6 cellular contexts compared by ENCODE assay signal in the genomic region with DNA sequence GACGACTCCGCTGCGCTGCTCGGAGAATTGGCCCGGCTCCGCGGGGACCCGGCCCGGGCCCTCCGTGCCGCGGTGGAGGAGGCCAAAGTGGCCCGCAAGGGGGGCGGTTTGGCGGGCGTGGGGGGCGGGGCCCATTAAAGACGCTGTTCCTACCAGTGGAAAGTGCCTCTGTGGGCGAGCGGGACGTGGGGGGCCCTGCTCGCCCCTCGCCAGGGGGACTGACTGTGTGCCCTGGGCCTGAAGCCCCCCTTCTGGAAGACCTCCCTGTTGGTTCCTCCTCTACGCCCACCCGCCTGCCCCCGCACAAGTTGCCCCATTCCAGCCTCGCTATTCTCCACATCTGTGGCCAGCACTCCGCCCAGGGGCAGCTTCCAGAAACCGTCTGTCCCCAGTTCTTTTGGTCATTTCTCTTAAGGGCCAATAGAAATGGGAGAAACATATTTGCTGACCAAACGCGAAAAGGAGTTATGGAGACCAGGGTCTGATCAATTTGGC. TPM values are rescaled to one million over a fixed set of nuclear protein-coding genes. Genes with fewer than 3 reads are reported as not detected.
DNase-seq lines count a peak whose midpoint lies in the region; ATAC-seq, FAIRE-seq and TF ChIP-seq lines count a peak whose summit lies in the region.

No MANE protein-coding gene starts in this region.

- peaks cover 0 to 16% (median 0%) of the 10 kb centered on the region in 5 donors for H3K36me3 Mint-ChIP-seq in naive thymus-derived CD4-positive, alpha-beta T cell

- H3K4me2 ChIP-seq in DND-41 (ENCODE audit: insufficient read depth, low read length) = peak overlapping the region; percentile 39

- POLR2A ChIA-PET in naive thymus-derived CD4-positive, alpha-beta T cell (lab: Charles Lee) = interaction anchor here (0.9 to 5.3 kb wide), 28 partner anchors 9 to 249 kb away, joined by 3 to 116 read pairs (median 12); partner anchors contain the start of genes ACAP1, ATP1B2, CHRNB1 and GPS2

- peaks cover 15% of the 10 kb centered on the region for H3K79me2 ChIP-seq in DND-41 (ENCODE audit: insufficient read depth, low read length)

- H4K20me1 ChIP-seq in DND-41 (ENCODE audit: insufficient read depth, low read length) = no peaks in the 10 kb centered on the region

- H3K9me3 ChIP-seq in DND-41 (ENCODE audit: insufficient read depth, low read length, severe bottlenecking) = no peaks in the 10 kb centered on the region
- H3K9me3 ChIP-seq in ascending aorta = no peaks in the 10 kb centered on the region
- no peaks in the 10 kb centered on the region for H3K9me3 ChIP-seq in naive thymus-derived CD4-positive, alpha-beta T cell (ENCODE audit: control insufficient read depth in 2 of 3, low read length in 3 of 3)

- peak overlapping the region; percentile 76 to 96 (median 88) for H3K4me3 Mint-ChIP-seq in naive thymus-derived CD4-positive, alpha-beta T cell

- H3K36me3 ChIP-seq in DND-41 (ENCODE audit: insufficient read depth, low read length) (peaks cover 4% of the 10 kb centered on the region; the same call in 1 of the 2 replicates), ascending aorta (no peaks in the 10 kb centered on the region)
- H3K36me3 ChIP-seq in naive thymus-derived CD4-positive, alpha-beta T cell (ENCODE audit: control insufficient read depth in 2 of 3, insufficient read depth in 3 of 3, low read length in 3 of 3) = no peaks in the 10 kb centered on the region

- H3K9me3 Mint-ChIP-seq in naive thymus-derived CD4-positive, alpha-beta T cell = peaks cover 0 to 3% (median 0%) of the 10 kb centered on the region in 11 donors

- H3K27me3 ChIP-seq in DND-41 (ENCODE audit: insufficient read depth, low read length, poor library complexity) (no peaks in the 10 kb centered on the region), ascending aorta (peaks cover 14% of the 10 kb centered on the region)
- H3K27me3 ChIP-seq in naive thymus-derived CD4-positive, alpha-beta T cell (ENCODE audit: control insufficient read depth in 2 of 2, insufficient read depth in 2 of 2, low read length in 2 of 2) = peaks cover 12 to 17% of the 10 kb centered on the region in 2 donors

- intact Hi-C loops in ascending aorta (cut with DNase I) = loop anchor here (1.0 to 2.0 kb wide), 3 partner anchors 17 to 123 kb away; partner anchors contain the start of genes POLR2A and SENP3
- intact Hi-C loops in naive thymus-derived CD4-positive, alpha-beta T cell (cut with micrococcal nuclease) = loop anchor here (1.0 to 10.0 kb wide), 8 partner anchors 41 to 423 kb away; partner anchors contain the start of genes CTDNEP1 (in 1 of the 2), ELP5 (in 1 of the 2), RNASEK (in 1 of the 2) and SENP3 (in 1 of the 2)

- ATAC-seq in DND-41 (ENCODE audit: insufficient read depth, low read depth) = no peak
- no peak for ATAC-seq in naive thymus-derived CD4-positive, alpha-beta T cell

- H3K4me1 ChIP-seq in DND-41 (ENCODE audit: insufficient read depth, low read length) (peaks cover 17% of the 10 kb centered on the region), ascending aorta (peaks cover 18 to 36% of the 10 kb centered on the region in 2 donors)
- peaks cover 16 to 47% of the 10 kb centered on the region in 2 donors for H3K4me1 ChIP-seq in naive thymus-derived CD4-positive, alpha-beta T cell (ENCODE audit: control insufficient read depth in 2 of 2, insufficient read depth in 2 of 2, low read length in 2 of 2)

- H3K27me3 Mint-ChIP-seq in naive thymus-derived CD4-positive, alpha-beta T cell = peaks cover 25 to 35% (median 31%) of the 10 kb centered on the region in 5 donors

- DNase-seq in DND-41 (no peak), ascending aorta (ENCODE audit: low spot score in 2 of 2) (no peak), activated gamma-delta T cell (lab: John Stamatoyannopoulos, UW) (no peak), HTR-8/SVneo (ENCODE audit: insufficient read length, low spot score) (no peak), GDM1 (lab: John Stamatoyannopoulos, UW) (no peak)
- peak in 1 of 9 donors; percentile 16 for DNase-seq in naive thymus-derived CD4-positive, alpha-beta T cell

- H3K4me3 ChIP-seq in DND-41 (ENCODE audit: low read depth in 1 of 2, low read length in 2 of 2) = no peak overlapping the region
- H3K4me3 ChIP-seq in ascending aorta = peak overlapping the region; percentile 45 to 69
- H3K4me3 ChIP-seq in naive thymus-derived CD4-positive, alpha-beta T cell (ENCODE audit: low read length) = peak overlapping the region; percentile 27

- H3K27ac ChIP-seq in DND-41 (ENCODE audit: low read length) = no peak overlapping the region
- peak overlapping the region in 1 of 2 donors; percentile 45 for H3K27ac ChIP-seq in ascending aorta
- H3K27ac ChIP-seq in naive thymus-derived CD4-positive, alpha-beta T cell (ENCODE audit: low read depth, low read length) = peak overlapping the region; percentile 27

- CTCF ChIA-PET in naive thymus-derived CD4-positive, alpha-beta T cell (lab: Charles Lee) = interaction anchor here (0.9 to 5.2 kb wide), 22 partner anchors 8 to 249 kb away, joined by 3 to 67 read pairs (median 8); partner anchors contain the start of genes ACAP1, KCTD11, MPDU1 and NEURL4

- H3K27ac Mint-ChIP-seq in naive thymus-derived CD4-positive, alpha-beta T cell = peak overlapping the region in 5 of 9 donors; percentile 76 to 84 (median 83)

- H3K4me1 Mint-ChIP-seq in naive thymus-derived CD4-positive, alpha-beta T cell = peaks cover 28 to 47% (median 39%) of the 10 kb centered on the region in 7 donors

- TF ChIP-seq CTCF in DND-41 (IDR thresholded peaks at IDR 0.05; ENCODE audit: borderline replicate concordance, extremely low read depth, low read length, poor library complexity, severe bottlenecking) (no peak), ascending aorta (IDR thresholded peaks at IDR 0.05) (no peak)

- H2AFZ ChIP-seq in DND-41 (ENCODE audit: low read depth, low read length) = no peak overlapping the region

- no peak overlapping the region for H3K9ac ChIP-seq in DND-41 (ENCODE audit: low read depth, low read length)

- FAIRE-seq in HTR-8/SVneo (lab: Jason Lieb, UNC) = no peak

RNA-seq across cellular contexts. Expression of gene FGF11, which starts 1.9 kb away (rescaled TPM):
- 0.32 TPM for total RNA-seq in ascending aorta
- 10 to 100 TPM in 1 of 5 experiments, 1 to 10 TPM in 4; 2.8 to 39.7 (median 3.4) TPM for total RNA-seq in naive thymus-derived CD4-positive, alpha-beta T cell
- under 1 TPM in 1 of 2 donors, not detected in 1; 0.09 TPM for polyA plus RNA-seq in naive thymus-derived CD4-positive, alpha-beta T cell

RNA-seq across cellular contexts. Expression of gene TMEM102, which starts 2.2 kb away (rescaled TPM):
- 20.4 TPM for total RNA-seq in ascending aorta
- total RNA-seq in naive thymus-derived CD4-positive, alpha-beta T cell = 10 to 100 TPM in 3 of 5 experiments, 1 to 10 TPM in 2; 8.2 to 19.1 (median 16.5) TPM
- 10 to 100 TPM in 1 of 2 donors, 1 to 10 TPM in 1; 8.5 to 26.1 TPM for polyA plus RNA-seq in naive thymus-derived CD4-positive, alpha-beta T cell

RNA-seq across cellular contexts. Expression of gene CHRNB1, which starts 7.4 kb away (rescaled TPM):
- 5.0 TPM for total RNA-seq in ascending aorta
- 10 to 100 TPM in 1 of 5 experiments, 1 to 10 TPM in 4; 6.0 to 14.6 (median 7.2) TPM for total RNA-seq in naive thymus-derived CD4-positive, alpha-beta T cell
- polyA plus RNA-seq in naive thymus-derived CD4-positive, alpha-beta T cell = 10 to 100 TPM; 14.9 to 24.8 TPM

RNA-seq across cellular contexts. Expression of gene SPEM3, which starts 8.8 kb away (rescaled TPM):
- total RNA-seq in ascending aorta = not detected
- not detected for total RNA-seq in naive thymus-derived CD4-positive, alpha-beta T cell
- not detected for polyA plus RNA-seq in naive thymus-derived CD4-positive, alpha-beta T cell

RNA-seq across cellular contexts. Expression of gene SPEM2, which starts 12.0 kb away (rescaled TPM):
- not detected for total RNA-seq in ascending aorta
- not detected for total RNA-seq in naive thymus-derived CD4-positive, alpha-beta T cell
- not detected for polyA plus RNA-seq in naive thymus-derived CD4-positive, alpha-beta T cell

Comparison
In these comparisons a context has a peak if more than half of its experiments do, and no peak if none do; other contexts are left out.
1. H3K4me3 ChIP-seq: peak in ascending aorta (2 of 2) and naive thymus-derived CD4-positive, alpha-beta T cell (single experiment); none in DND-41 (0 of 2).